In genomic region chr2:241673189-241673663, GRCh38 we compare ENCODE assay signal across 17 cellular contexts. TPM values are rescaled to one million over a fixed set of nuclear protein-coding genes. Genes with fewer than 3 reads are reported as not detected.
DNase-seq lines count a peak whose midpoint lies in the region; ATAC-seq lines count a peak whose summit lies in the region.
"Had no signal": no experiment of that assay in that cellular context is flagged by ENCODE, and none has a peak within 500 bp of the region (broad histone marks: within the 10 kb centered on the region; RNA-seq: fewer than 3 reads in every experiment).

No MANE protein-coding gene starts in this region.

- no peak overlapping the region for H3K14ac ChIP-seq in trophoblast cell (ENCODE audit: low read length)

- no peaks in the 10 kb centered on the region for H3K27me3 ChIP-seq in trophoblast cell (ENCODE audit: insufficient read depth, low read length)
- H3K27me3 ChIP-seq: left lung, spleen had no signal

- WGBS in trophoblast cell (ENCODE audit: extremely low coverage, insufficient coverage, insufficient read length) = no CpG with 5 or more reads among the region's 18 CpGs

- peaks cover 18% of the 10 kb centered on the region for H3K36me3 Mint-ChIP-seq in activated CD4-positive, alpha-beta T cell treated with anti-CD3 and anti-CD28 coated beads, Interleukin-2, amount 10 ng/mL, durations not matched to agents 7 days and 5 days (ENCODE audit: low read depth)
- H3K36me3 Mint-ChIP-seq in activated CD4-positive, alpha-beta T cell treated with anti-CD3 and anti-CD28 coated beads for 36 hours (ENCODE audit: low read depth) = peaks cover 12% of the 10 kb centered on the region
- H3K36me3 Mint-ChIP-seq in T-helper 17 cell (ENCODE audit: low read depth) = no peaks in the 10 kb centered on the region

- POLR2A ChIA-PET in activated CD4-positive, alpha-beta T cell treated with anti-CD3 and anti-CD28 coated beads, Interleukin-2, amount 10 ng/mL, durations not matched to agents 7 days and 5 days (lab: Charles Lee) = no interaction called here
- POLR2A ChIA-PET in activated CD4-positive, alpha-beta T cell treated with anti-CD3 and anti-CD28 coated beads for 36 hours (lab: Charles Lee) = no interaction called here

- CTCF ChIA-PET in activated CD4-positive, alpha-beta T cell treated with anti-CD3 and anti-CD28 coated beads, Interleukin-2, amount 10 ng/mL, durations not matched to agents 7 days and 5 days (lab: Charles Lee) = no interaction called here
- CTCF ChIA-PET in activated CD4-positive, alpha-beta T cell treated with anti-CD3 and anti-CD28 coated beads for 36 hours (lab: Charles Lee) = interaction anchor here (1.3 kb wide), 1 partner anchor 14 kb away, joined by 3 read pairs; no protein-coding TSS in a partner anchor

- no peak for DNase-seq in activated CD4-positive, alpha-beta T cell treated with anti-CD3 and anti-CD28 coated beads, Interleukin-2, amount 10 ng/mL, durations not matched to agents 7 days and 5 days
- DNase-seq in activated CD4-positive, alpha-beta T cell treated with anti-CD3 and anti-CD28 coated beads for 36 hours = no peak
- DNase-seq in T-helper 17 cell (no peak), trophoblast cell (no peak), GM03348 (ENCODE audit: low spot score) (no peak)
- no peak for DNase-seq in stimulated activated CD4-positive, alpha-beta T cell treated with anti-CD3 and anti-CD28 coated beads, Interleukin-1b, Interleukin-23, amount 100 ng/mL, for 48 hours
- DNase-seq: activated gamma-delta T cell treated with Interleukin-2 at 50 U/mL for 16 hours, amygdala, Karpas-422, NCI-H1092 treated with DMSO at 0.1 percent for 48 hours, NCI-H2107, NCI-H526, SHP77 treated with DMSO at 0.1 percent for 48 hours, spleen had no signal

- H2BK12ac ChIP-seq in trophoblast cell (ENCODE audit: low read length) = no peak overlapping the region

- H3K4me1 Mint-ChIP-seq in activated CD4-positive, alpha-beta T cell treated with anti-CD3 and anti-CD28 coated beads, Interleukin-2, amount 10 ng/mL, durations not matched to agents 7 days and 5 days = peaks cover 12% of the 10 kb centered on the region
- no peaks in the 10 kb centered on the region for H3K4me1 Mint-ChIP-seq in activated CD4-positive, alpha-beta T cell treated with anti-CD3 and anti-CD28 coated beads for 36 hours
- H3K4me1 Mint-ChIP-seq in T-helper 17 cell = peaks cover 9% of the 10 kb centered on the region

- peaks cover 91 to 92% of the 10 kb centered on the region in 2 experiments for H3K36me3 ChIP-seq in trophoblast cell (ENCODE audit: control insufficient read depth in 1 of 2, insufficient read depth in 2 of 2, low read length in 2 of 2)

- no peak overlapping the region for H3K18ac ChIP-seq in trophoblast cell (ENCODE audit: low read length)

- no peak overlapping the region for H2AK5ac ChIP-seq in trophoblast cell (ENCODE audit: low read length)

- H3K4me1 ChIP-seq in trophoblast cell (ENCODE audit: control insufficient read depth in 1 of 2, insufficient read depth in 2 of 2, low read length in 2 of 2) = no peaks in the 10 kb centered on the region
- H3K4me1 ChIP-seq: left lung, spleen had no signal

- no peak overlapping the region for H3K27ac ChIP-seq in trophoblast cell (ENCODE audit: low read depth, low read length)
- H3K27ac ChIP-seq: left lung, spleen, WERI-Rb-1 had no signal

- no peaks in the 10 kb centered on the region for H3K79me2 ChIP-seq in trophoblast cell (ENCODE audit: control insufficient read depth, insufficient read depth, low read length, poor library complexity)

- H4K8ac ChIP-seq in trophoblast cell (ENCODE audit: low read depth, low read length) = no peak overlapping the region

- no peak overlapping the region for H2BK5ac ChIP-seq in trophoblast cell (ENCODE audit: low read depth, low read length, poor library complexity)

- H3K23ac ChIP-seq in trophoblast cell (ENCODE audit: low read length) = no peak overlapping the region

- H3K9me3 ChIP-seq in T-helper 17 cell (ENCODE audit: control insufficient read depth, low read length, poor library complexity, severe bottlenecking) = no peaks in the 10 kb centered on the region
- H3K9me3 ChIP-seq in trophoblast cell (ENCODE audit: insufficient read depth, low read depth, low read length) = peaks cover 2% of the 10 kb centered on the region
- H3K9me3 ChIP-seq: left lung, spleen, thoracic aorta had no signal

- H3K4ac ChIP-seq in trophoblast cell (ENCODE audit: low read depth, low read length) = no peak overlapping the region

- no peaks in the 10 kb centered on the region for H3K9me3 Mint-ChIP-seq in activated CD4-positive, alpha-beta T cell treated with anti-CD3 and anti-CD28 coated beads, Interleukin-2, amount 10 ng/mL, durations not matched to agents 7 days and 5 days
- H3K9me3 Mint-ChIP-seq in activated CD4-positive, alpha-beta T cell treated with anti-CD3 and anti-CD28 coated beads for 36 hours (ENCODE audit: low read depth) = no peaks in the 10 kb centered on the region

- H2BK120ac ChIP-seq in trophoblast cell (ENCODE audit: insufficient read depth, low read length, poor library complexity) = no peak overlapping the region

- intact Hi-C loops in activated CD4-positive, alpha-beta T cell treated with anti-CD3 and anti-CD28 coated beads for 36 hours (cut with DNase I, micrococcal nuclease) = no loop called here

- peak overlapping the region; percentile 5 for H4K12ac ChIP-seq in trophoblast cell (ENCODE audit: low read depth, low read length)

- no peaks in the 10 kb centered on the region for H3K27me3 Mint-ChIP-seq in activated CD4-positive, alpha-beta T cell treated with anti-CD3 and anti-CD28 coated beads, Interleukin-2, amount 10 ng/mL, durations not matched to agents 7 days and 5 days
- no peaks in the 10 kb centered on the region for H3K27me3 Mint-ChIP-seq in activated CD4-positive, alpha-beta T cell treated with anti-CD3 and anti-CD28 coated beads for 36 hours
- H3K27me3 Mint-ChIP-seq in T-helper 17 cell = no peaks in the 10 kb centered on the region

- H3K9ac ChIP-seq in trophoblast cell (ENCODE audit: low read length) = no peak overlapping the region

- no peak for ATAC-seq in activated CD4-positive, alpha-beta T cell treated with anti-CD3 and anti-CD28 coated beads for 36 hours
- ATAC-seq in T-helper 17 cell = peak; percentile 40
- ATAC-seq: left lung had no signal

- no peak overlapping the region for H4K91ac ChIP-seq in trophoblast cell (ENCODE audit: low read depth, low read length)

- H3K4me2 ChIP-seq in trophoblast cell (ENCODE audit: low read length) = no peak overlapping the region

- no peak overlapping the region for H2AFZ ChIP-seq in trophoblast cell (ENCODE audit: insufficient read depth, low read length, poor library complexity)

- H3K27ac Mint-ChIP-seq in activated CD4-positive, alpha-beta T cell treated with anti-CD3 and anti-CD28 coated beads, Interleukin-2, amount 10 ng/mL, durations not matched to agents 7 days and 5 days = peak overlapping the region; percentile 13
- H3K27ac Mint-ChIP-seq in activated CD4-positive, alpha-beta T cell treated with anti-CD3 and anti-CD28 coated beads for 36 hours = no peak overlapping the region
- peak overlapping the region; percentile 67 for H3K27ac Mint-ChIP-seq in T-helper 17 cell

- no peak overlapping the region for H3K4me3 Mint-ChIP-seq in activated CD4-positive, alpha-beta T cell treated with anti-CD3 and anti-CD28 coated beads, Interleukin-2, amount 10 ng/mL, durations not matched to agents 7 days and 5 days
- H3K4me3 Mint-ChIP-seq in activated CD4-positive, alpha-beta T cell treated with anti-CD3 and anti-CD28 coated beads for 36 hours = no peak overlapping the region
- H3K4me3 Mint-ChIP-seq in T-helper 17 cell = no peak overlapping the region

- no peaks in the 10 kb centered on the region for H3K79me1 ChIP-seq in trophoblast cell (ENCODE audit: low read length)

- H3K4me3 ChIP-seq in trophoblast cell (ENCODE audit: low read depth, low read length) = no peak overlapping the region
- H3K4me3 ChIP-seq: left lung, spleen, thoracic aorta had no signal

RNA-seq across cellular contexts. Expression of gene DTYMK, which starts 13.4 kb away (rescaled TPM):
- total RNA-seq in activated CD4-positive, alpha-beta T cell treated with anti-CD3 and anti-CD28 coated beads, Interleukin-2, amount 10 ng/mL, durations not matched to agents 7 days and 5 days = 10 to 100 TPM; 79.7 to 87.0 TPM
- total RNA-seq in activated CD4-positive, alpha-beta T cell treated with anti-CD3 and anti-CD28 coated beads for 36 hours = 10 to 100 TPM; 79.8 to 93.1 TPM
- 10 to 100 TPM; 11.9 TPM for total RNA-seq in T-helper 17 cell
- 37.3 and 38.1 TPM in 2 replicates for polyA plus RNA-seq in trophoblast cell (2013)

RNA-seq across cellular contexts. Expression of gene ING5, which starts 28.6 kb away (rescaled TPM):
- total RNA-seq in activated CD4-positive, alpha-beta T cell treated with anti-CD3 and anti-CD28 coated beads, Interleukin-2, amount 10 ng/mL, durations not matched to agents 7 days and 5 days = 10 to 100 TPM; 39.9 to 45.4 TPM
- total RNA-seq in activated CD4-positive, alpha-beta T cell treated with anti-CD3 and anti-CD28 coated beads for 36 hours = 10 to 100 TPM; 38.4 to 39.7 TPM
- 10 to 100 TPM; 50.2 to 60.8 TPM for total RNA-seq in T-helper 17 cell
- 12.8 and 13.8 TPM in 2 replicates for polyA plus RNA-seq in trophoblast cell (2013)

RNA-seq across cellular contexts. Expression of gene ATG4B, which starts 35.7 kb away (rescaled TPM):
- 10 to 100 TPM; 75.0 to 88.3 TPM for total RNA-seq in activated CD4-positive, alpha-beta T cell treated with anti-CD3 and anti-CD28 coated beads, Interleukin-2, amount 10 ng/mL, durations not matched to agents 7 days and 5 days
- total RNA-seq in activated CD4-positive, alpha-beta T cell treated with anti-CD3 and anti-CD28 coated beads for 36 hours = 10 to 100 TPM; 71.8 to 80.1 TPM
- 100 to 1,000 TPM; 104 to 119 TPM for total RNA-seq in T-helper 17 cell
- 76.3 and 77.4 TPM in 2 replicates for polyA plus RNA-seq in trophoblast cell (2013)

RNA-seq across cellular contexts. Expression of gene THAP4, which starts 36.3 kb away (rescaled TPM):
- 10 to 100 TPM; 35.4 to 37.0 TPM for total RNA-seq in activated CD4-positive, alpha-beta T cell treated with anti-CD3 and anti-CD28 coated beads, Interleukin-2, amount 10 ng/mL, durations not matched to agents 7 days and 5 days
- 10 to 100 TPM; 42.5 to 54.1 TPM for total RNA-seq in activated CD4-positive, alpha-beta T cell treated with anti-CD3 and anti-CD28 coated beads for 36 hours
- 10 to 100 TPM; 28.0 to 36.9 TPM for total RNA-seq in T-helper 17 cell
- polyA plus RNA-seq in trophoblast cell (2013) = 45.4 and 47.2 TPM in 2 replicates

Comparison
In these comparisons a context has a peak if more than half of its experiments do, and no peak if none do; other contexts are left out.
1. RNA of gene DTYMK, which starts 13.4 kb away (total RNA-seq): 79.8 to 93.1 TPM in activated CD4-positive, alpha-beta T cell treated with anti-CD3 and anti-CD28 coated beads for 36 hours and 79.7 to 87.0 TPM in activated CD4-positive, alpha-beta T cell treated with anti-CD3 and anti-CD28 coated beads, Interleukin-2, amount 10 ng/mL, durations not matched to agents 7 days and 5 days; 11.9 TPM in T-helper 17 cell; every median in the first group is over 4 times any median in the second.